8 cellular contexts compared by ENCODE assay signal in genomic region chr1:182143154-182143657, GRCh38.
A peak's percentile ranks its signal among the peaks of the same experiment; 100 is the strongest.
DNase-seq lines count a peak whose midpoint lies in the region; ATAC-seq and TF ChIP-seq lines count a peak whose summit lies in the region.

No MANE protein-coding gene starts in this region.

- in situ Hi-C loops in G401 (cut with HindIII; ENCODE audit: low sequenced_read_pairs) = no loop called here

- DNase-seq in G401 (ENCODE audit: low spot score) (peak; percentile 89), KG1 (lab: John Stamatoyannopoulos, UW) (peak; percentile 72), OCI-M1 (lab: John Stamatoyannopoulos, UW) (peak; percentile 95), erythroblast (lab: John Stamatoyannopoulos, UW) (peak; percentile 86 to 94)
- peak; percentile 84 for DNase-seq in activated T-cell treated with anti-CD3 and anti-CD28 coated beads, Interleukin-2, amount 50 U/mL, for 1 hour
- peak; percentile 80 to 85 for DNase-seq in stimulated activated CD8-positive, alpha-beta memory T cell treated with anti-CD3 and anti-CD28 coated beads, Interleukin-4, amount 100 ng/mL, for 1 hour (ENCODE audit: low read depth in 2 of 2, low spot score in 1 of 2)

- H3K36me3 ChIP-seq in muscle layer of colon (ENCODE audit: insufficient read depth, low read length) = no peaks in the 10 kb centered on the region

- no peak for TF ChIP-seq POLR2A in erythroblast (IDR thresholded peaks at IDR 0.05; ENCODE audit: low read length)

- H3K9me3 ChIP-seq in muscle layer of colon (ENCODE audit: low read length) = no peaks in the 10 kb centered on the region

- H3K27me3 ChIP-seq in muscle layer of colon (ENCODE audit: control insufficient read depth in 1 of 2, insufficient read depth in 2 of 2, low read length in 2 of 2) = no peaks in the 10 kb centered on the region

- H3K4me1 ChIP-seq in muscle layer of colon (ENCODE audit: insufficient read depth, low read length) = peaks cover 29% of the 10 kb centered on the region

- no peak overlapping the region for H3K4me3 ChIP-seq in muscle layer of colon (ENCODE audit: low read depth in 1 of 2, low read length in 2 of 2)

- peak overlapping the region; percentile 76 for H3K27ac ChIP-seq in muscle layer of colon (ENCODE audit: low read depth, low read length)

- H3K9ac ChIP-seq in muscle layer of colon (ENCODE audit: low read length) = peak overlapping the region; percentile 57

- ATAC-seq in GM19467 (IDR thresholded peaks at IDR 0.05; ENCODE audit: unreplicated experiment) = no peak
